In the genomic region with DNA sequence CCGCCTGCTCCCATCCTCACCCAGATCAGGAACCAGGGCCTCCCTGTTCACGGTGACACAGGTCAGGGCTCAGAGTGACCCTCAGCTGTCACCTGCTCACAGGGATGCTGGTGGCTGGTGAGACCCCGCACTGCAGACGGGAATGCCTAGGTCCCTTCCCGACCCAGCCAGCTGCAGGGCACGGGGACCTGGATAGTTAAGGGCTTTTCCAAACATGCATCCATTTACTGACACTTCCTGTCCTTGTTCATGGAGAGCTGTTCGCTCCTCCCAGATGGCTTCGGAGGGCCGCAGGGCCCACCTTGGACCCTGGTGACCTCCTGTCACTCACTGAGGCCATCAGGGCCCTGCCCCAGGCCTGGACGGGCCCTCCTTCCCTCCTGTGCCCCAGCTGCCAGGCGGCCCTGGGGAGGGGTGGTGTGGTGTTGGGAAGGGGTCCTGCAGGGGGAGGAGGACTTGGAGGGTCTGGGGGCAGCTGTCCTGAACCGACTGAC, we compare ENCODE assay signal across 17 cellular contexts. TPM values are rescaled to one million over a fixed set of nuclear protein-coding genes. Genes with fewer than 3 reads are reported as not detected.
DNase-seq lines count a peak whose midpoint lies in the region; ATAC-seq and TF ChIP-seq lines count a peak whose summit lies in the region.
"Had no signal": no experiment of that assay in that cellular context is flagged by ENCODE, and none has a peak within 500 bp of the region (broad histone marks: within the 10 kb centered on the region; RNA-seq: fewer than 3 reads in every experiment).

No MANE protein-coding gene starts in this region.

- H4K20me1 ChIP-seq in SK-N-SH (ENCODE audit: insufficient read depth) (no peaks in the 10 kb centered on the region), BLaER1 (peaks cover 57% of the 10 kb centered on the region)

- TF ChIP-seq POLR2A in adrenal gland (IDR thresholded peaks at IDR 0.05), result no peak

- H3K27ac ChIP-seq in SK-N-SH (ENCODE audit: low read depth in 2 of 2, low read length in 1 of 2), result no peak overlapping the region; a peak in 1 of 4 replicates
- peak overlapping the region; percentile 79 for H3K27ac ChIP-seq in BLaER1
- H3K27ac ChIP-seq in adrenal gland, result peak overlapping the region in 2 of 5 donors; percentile 26 to 35
- H3K27ac ChIP-seq: 22Rv1, skin epidermis had no signal

- TF ChIP-seq EP300 in SK-N-SH (IDR thresholded peaks at IDR 0.05; ENCODE audit: borderline replicate concordance in 1 of 2, low read depth in 1 of 2, low read length in 1 of 2), result no peak

- H3K4me1 ChIP-seq in SK-N-SH (ENCODE audit: control insufficient read depth in 1 of 2, insufficient read depth in 2 of 2, low read depth in 1 of 2, low read length in 1 of 2) (no peaks in the 10 kb centered on the region; a peak in 1 of 4 replicates), BLaER1 (peaks cover 74% of the 10 kb centered on the region), adrenal gland (replicated peaks in 1 of 2) (peaks cover 6 to 20% of the 10 kb centered on the region in 2 donors)

- H3K4me2 ChIP-seq in SK-N-SH (no peak overlapping the region), BLaER1 (peak overlapping the region; percentile 87)

- intact Hi-C loops in adrenal gland (cut with DNase I), result no loop called here

- H3K36me3 ChIP-seq in SK-N-SH (replicated peaks in 1 of 2; ENCODE audit: control insufficient read depth in 1 of 2, insufficient read depth in 2 of 2, low read length in 1 of 2) (peaks cover 0 to 29% of the 10 kb centered on the region in 2 experiments), BLaER1 (peaks cover 35% of the 10 kb centered on the region), adrenal gland (replicated peaks in 1 of 2) (peaks cover 0 to 28% of the 10 kb centered on the region in 2 donors)

- no peaks in the 10 kb centered on the region for H3F3A ChIP-seq in SK-N-SH (replicated peaks; ENCODE audit: insufficient read depth)

- POLR2A ChIA-PET in SK-N-SH (lab: Yijun Ruan, JAX), result no interaction called here

- H3K4me3 ChIP-seq in SK-N-SH (ENCODE audit: low read depth in 2 of 2, low read length in 1 of 2), result no peak overlapping the region
- H3K4me3 ChIP-seq in BLaER1, result 0 out of 2 replicates have a peak overlapping the region, but pooled peaks have one; percentile 33
- no peak overlapping the region for H3K4me3 ChIP-seq in adrenal gland
- H3K4me3 ChIP-seq: skin epidermis had no signal

- no peak overlapping the region for H2AFZ ChIP-seq in SK-N-SH (ENCODE audit: low read depth)

- 98% methylated on average over 8 of the region's 12 CpGs for WGBS in SK-N-SH (ENCODE audit: low lambda C conversion rate)
- 45 to 74% (median 69%) methylated on average over 10 to 12 of the region's 12 CpGs for WGBS in adrenal gland, 4 donors

- no peaks in the 10 kb centered on the region for H3K79me2 ChIP-seq in SK-N-SH (ENCODE audit: insufficient read depth)

- CTCF ChIA-PET in SK-N-SH (lab: Yijun Ruan, JAX), result no interaction called here

- no peak for TF ChIP-seq RAD21 in SK-N-SH (IDR thresholded peaks at IDR 0.05; ENCODE audit: low read length)

- TF ChIP-seq CTCF in SK-N-SH (IDR thresholded peaks at IDR 0.05) (no peak), adrenal gland (IDR thresholded peaks at IDR 0.05) (peak in 1 of 6 experiments; percentile 6), omental fat pad (IDR thresholded peaks at IDR 0.05) (no peak)

- ATAC-seq in SK-N-SH treated with all-trans-retinoic acid at 6 μM for 48 hours (no peak), omental fat pad (ENCODE audit: low FRiP score) (no peak), HG02642 (IDR thresholded peaks at IDR 0.05; ENCODE audit: poor library complexity, unreplicated experiment) (no peak), GM18519 (IDR thresholded peaks at IDR 0.05; ENCODE audit: low FRiP score, unreplicated experiment) (no peak)

- peak; percentile 38 for DNase-seq in SK-N-SH
- DNase-seq in adrenal gland, result peak in 6 of 7 donors; percentile 13 to 54 (median 17)
- peak; percentile 13 for DNase-seq in omental fat pad (ENCODE audit: low spot score)
- DNase-seq in foreskin melanocyte, result no peak
- DNase-seq: effector CD4-positive, alpha-beta T cell; GDM1; mammary epithelial cell; NCI-H1092; NCI-H2227 treated with DMSO at 0.1 percent for 48 hours; SHP77 treated with DMSO at 0.1 percent for 48 hours; stimulated activated naive CD4-positive, alpha-beta T cell treated with Interleukin-2 at 50 U/mL for 16 hours had no signal

- H3K27me3 ChIP-seq in SK-N-SH (ENCODE audit: insufficient read depth) (no peaks in the 10 kb centered on the region), BLaER1 (no peaks in the 10 kb centered on the region), adrenal gland (no peaks in the 10 kb centered on the region)

- no peaks in the 10 kb centered on the region for H3K9me2 ChIP-seq in SK-N-SH

- H3K9ac ChIP-seq in SK-N-SH (no peak overlapping the region), BLaER1 (peak overlapping the region; percentile 73)

- H3K9me3 ChIP-seq in SK-N-SH, result no peaks in the 10 kb centered on the region
- H3K9me3 ChIP-seq in BLaER1, result peaks cover 8% of the 10 kb centered on the region; the same call in 1 of the 2 replicates
- H3K9me3 ChIP-seq in adrenal gland (replicated peaks in 1 of 3), result no peaks in the 10 kb centered on the region

TF ChIP-seq in SK-N-SH, 30 proteins besides CTCF, POLR2A, EP300 and RAD21:
- no peak for TF ChIP-seq FOXJ3 (CRISPR knock-in tag; IDR thresholded peaks at IDR 0.05)
- no peak for TF ChIP-seq TAF1 (IDR thresholded peaks at IDR 0.05; ENCODE audit: borderline replicate concordance, low read depth, low read length)
- TF ChIP-seq, protein P1, sequence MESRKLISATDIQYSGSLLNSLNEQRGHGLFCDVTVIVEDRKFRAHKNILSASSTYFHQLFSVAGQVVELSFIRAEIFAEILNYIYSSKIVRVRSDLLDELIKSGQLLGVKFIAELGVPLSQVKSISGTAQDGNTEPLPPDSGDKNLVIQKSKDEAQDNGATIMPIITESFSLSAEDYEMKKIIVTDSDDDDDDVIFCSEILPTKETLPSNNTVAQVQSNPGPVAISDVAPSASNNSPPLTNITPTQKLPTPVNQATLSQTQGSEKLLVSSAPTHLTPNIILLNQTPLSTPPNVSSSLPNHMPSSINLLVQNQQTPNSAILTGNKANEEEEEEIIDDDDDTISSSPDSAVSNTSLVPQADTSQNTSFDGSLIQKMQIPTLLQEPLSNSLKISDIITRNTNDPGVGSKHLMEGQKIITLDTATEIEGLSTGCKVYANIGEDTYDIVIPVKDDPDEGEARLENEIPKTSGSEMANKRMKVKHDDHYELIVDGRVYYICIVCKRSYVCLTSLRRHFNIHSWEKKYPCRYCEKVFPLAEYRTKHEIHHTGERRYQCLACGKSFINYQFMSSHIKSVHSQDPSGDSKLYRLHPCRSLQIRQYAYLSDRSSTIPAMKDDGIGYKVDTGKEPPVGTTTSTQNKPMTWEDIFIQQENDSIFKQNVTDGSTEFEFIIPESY (IDR thresholded peaks at IDR 0.05; ENCODE audit: borderline replicate concordance, low read depth), result no peak
- TF ChIP-seq, protein P2, sequence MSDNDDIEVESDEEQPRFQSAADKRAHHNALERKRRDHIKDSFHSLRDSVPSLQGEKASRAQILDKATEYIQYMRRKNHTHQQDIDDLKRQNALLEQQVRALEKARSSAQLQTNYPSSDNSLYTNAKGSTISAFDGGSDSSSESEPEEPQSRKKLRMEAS (IDR thresholded peaks at IDR 0.05; ENCODE audit: low read depth), result no peak

TF ChIP-seq in SK-N-SH treated with all-trans-retinoic acid at 6 μM for 48 hours, 23 proteins besides CTCF, POLR2A, EP300 and RAD21:
- TF ChIP-seq ARNTL (CRISPR knock-in tag; IDR thresholded peaks at IDR 0.05; ENCODE audit: borderline replicate concordance, low read depth) (no peak), TCF4 (CRISPR knock-in tag; IDR thresholded peaks at IDR 0.05; ENCODE audit: borderline replicate concordance) (no peak), ZC3H10 (CRISPR knock-in tag; IDR thresholded peaks at IDR 0.05) (no peak), ZFP3 (CRISPR knock-in tag; IDR thresholded peaks at IDR 0.05) (no peak), ESRRG (CRISPR knock-in tag; IDR thresholded peaks at IDR 0.05) (no peak), ZNF565 (CRISPR knock-in tag; conservative IDR thresholded peaks at IDR 0.05; ENCODE audit: low read depth) (no peak), BACH2 (CRISPR knock-in tag; IDR thresholded peaks at IDR 0.05; ENCODE audit: borderline replicate concordance) (no peak)
- TF ChIP-seq, protein P3, sequence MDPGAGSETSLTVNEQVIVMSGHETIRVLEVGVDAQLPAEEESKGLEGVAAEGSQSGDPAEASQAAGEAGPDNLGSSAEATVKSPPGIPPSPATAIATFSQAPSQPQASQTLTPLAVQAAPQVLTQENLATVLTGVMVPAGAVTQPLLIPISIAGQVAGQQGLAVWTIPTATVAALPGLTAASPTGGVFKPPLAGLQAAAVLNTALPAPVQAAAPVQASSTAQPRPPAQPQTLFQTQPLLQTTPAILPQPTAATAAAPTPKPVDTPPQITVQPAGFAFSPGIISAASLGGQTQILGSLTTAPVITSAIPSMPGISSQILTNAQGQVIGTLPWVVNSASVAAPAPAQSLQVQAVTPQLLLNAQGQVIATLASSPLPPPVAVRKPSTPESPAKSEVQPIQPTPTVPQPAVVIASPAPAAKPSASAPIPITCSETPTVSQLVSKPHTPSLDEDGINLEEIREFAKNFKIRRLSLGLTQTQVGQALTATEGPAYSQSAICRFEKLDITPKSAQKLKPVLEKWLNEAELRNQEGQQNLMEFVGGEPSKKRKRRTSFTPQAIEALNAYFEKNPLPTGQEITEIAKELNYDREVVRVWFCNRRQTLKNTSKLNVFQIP (CRISPR knock-in tag; IDR thresholded peaks at IDR 0.05; ENCODE audit: borderline replicate concordance, low read depth), result no peak

RNA-seq across cellular contexts. Expression of a gene that starts 31.7 kb away (rescaled TPM):
- polyA plus RNA-seq in SK-N-SH (2012; rRNA removed), result 49.0 and 65.5 TPM in 2 replicates
- 25.9 and 50.4 TPM in 2 replicates for polyA plus RNA-seq in SK-N-SH (2012; cell fraction: cytosol; rRNA removed)
- 183 TPM in 2 replicates for polyA plus RNA-seq in SK-N-SH (2012; cell fraction: nucleus; rRNA removed)
- total RNA-seq in adrenal gland, result 100 to 1,000 TPM in 7 of 8 donors, 10 to 100 TPM in 1; 75.1 to 202 (median 143) TPM
- 10 to 100 TPM; 13.4 to 97.6 (median 70.9) TPM for polyA plus RNA-seq in adrenal gland
- total RNA-seq in omental fat pad, result 10 to 100 TPM; 33.6 to 91.4 (median 39.5) TPM
